Comparison of ENCODE assay signal across 8 cellular contexts in the genomic region with DNA sequence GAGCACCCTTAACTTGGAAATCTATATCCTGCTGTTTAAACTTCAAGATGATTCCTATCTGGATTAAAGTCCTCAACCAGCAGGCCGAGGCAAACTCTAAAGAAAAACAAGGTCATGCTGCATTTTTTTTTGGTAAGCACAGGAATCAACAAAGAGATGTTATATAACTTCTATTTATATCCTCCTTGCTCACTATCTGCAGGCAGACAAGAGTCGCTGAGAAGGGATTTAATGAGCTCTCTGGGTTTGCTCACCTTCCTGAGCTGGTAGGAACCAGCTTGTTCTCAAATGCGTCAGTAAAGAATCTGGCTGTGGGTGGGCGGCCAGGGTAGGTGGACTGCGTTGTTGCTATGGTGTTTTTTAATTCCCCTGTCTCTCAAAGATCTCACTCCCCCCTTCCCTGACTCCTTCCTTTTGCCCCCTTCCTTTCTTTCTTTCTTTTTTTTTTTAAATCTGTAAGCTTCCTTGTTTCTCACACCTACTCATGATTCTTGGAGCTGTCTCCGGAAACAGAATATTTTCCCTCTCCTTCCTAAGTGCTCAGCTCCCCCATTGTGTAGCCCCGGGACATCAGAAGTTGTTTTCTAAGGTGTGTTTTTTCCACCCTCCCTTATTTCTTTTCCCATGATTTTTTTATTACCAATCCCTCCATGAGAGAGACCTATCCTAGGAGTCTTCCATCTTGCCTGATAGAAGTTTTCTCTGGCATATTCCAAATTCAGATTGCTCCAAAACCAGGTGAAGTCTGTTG.
DNase-seq lines count a peak whose midpoint lies in the region; ATAC-seq and TF ChIP-seq lines count a peak whose summit lies in the region.

No MANE protein-coding gene starts in this region.

- TF ChIP-seq CTCF in brain (conservative IDR thresholded peaks at IDR 0.05) (no peak), left lung (IDR thresholded peaks at IDR 0.05) (no peak)

- no peak overlapping the region for H3K4me3 ChIP-seq in left lung

- DNase-seq in NCI-H2227 (lab: John Stamatoyannopoulos, UW; ENCODE audit: unreplicated experiment) (peak; percentile 51), left lung (no peak), NCI-H1930 (lab: John Stamatoyannopoulos, UW) (no peak), EL (no peak)
- DNase-seq in stimulated activated naive CD8-positive, alpha-beta T cell treated with anti-CD3 and anti-CD28 coated beads, Interleukin-15, amount 100 ng/mL, for 72 hours, result peak in 1 of 2 donors; percentile 39

- H3K27ac Mint-ChIP-seq in brain, result peak overlapping the region; percentile 25 to 93 (median 70)
- peak overlapping the region; percentile 86 to 96 for H3K27ac Mint-ChIP-seq in stimulated activated naive CD8-positive, alpha-beta T cell treated with anti-CD3 and anti-CD28 coated beads, Interleukin-15, amount 100 ng/mL, for 72 hours

- no peaks in the 10 kb centered on the region for H3K9me3 ChIP-seq in left lung

- peaks cover 0 to 6% (median 3%) of the 10 kb centered on the region in 5 experiments for H3K9me3 Mint-ChIP-seq in brain
- H3K9me3 Mint-ChIP-seq in stimulated activated naive CD8-positive, alpha-beta T cell treated with anti-CD3 and anti-CD28 coated beads, Interleukin-15, amount 100 ng/mL, for 72 hours, result peaks cover 0 to 5% of the 10 kb centered on the region in 2 donors

- no peaks in the 10 kb centered on the region for H3K36me3 ChIP-seq in left lung

- peaks cover 43% of the 10 kb centered on the region for H3K4me1 Mint-ChIP-seq in brain
- H3K4me1 Mint-ChIP-seq in stimulated activated naive CD8-positive, alpha-beta T cell treated with anti-CD3 and anti-CD28 coated beads, Interleukin-15, amount 100 ng/mL, for 72 hours, result peaks cover 69% of the 10 kb centered on the region

- peaks cover 9% of the 10 kb centered on the region for H3K27me3 Mint-ChIP-seq in brain
- no peaks in the 10 kb centered on the region for H3K27me3 Mint-ChIP-seq in stimulated activated naive CD8-positive, alpha-beta T cell treated with anti-CD3 and anti-CD28 coated beads, Interleukin-15, amount 100 ng/mL, for 72 hours

- H3K36me3 Mint-ChIP-seq in brain, result no peaks in the 10 kb centered on the region

- peak; percentile 65 for ATAC-seq in left lung
- peak; percentile 41 for ATAC-seq in stimulated activated naive CD8-positive, alpha-beta T cell treated with anti-CD3 and anti-CD28 coated beads, Interleukin-15, amount 100 ng/mL, for 72 hours
- no peak for ATAC-seq in GM18502 (IDR thresholded peaks at IDR 0.05; ENCODE audit: poor library complexity, unreplicated experiment)
- no peak for ATAC-seq in HG03135 (IDR thresholded peaks at IDR 0.05; ENCODE audit: unreplicated experiment)

- H3K27me3 ChIP-seq in left lung, result no peaks in the 10 kb centered on the region

- peak overlapping the region; percentile 71 to 77 for H3K27ac ChIP-seq in left lung

- peaks cover 17 to 51% of the 10 kb centered on the region in 2 donors for H3K4me1 ChIP-seq in left lung

- intact Hi-C loops in left lung (cut with DNase I), result no loop called here

- H3K4me3 Mint-ChIP-seq in brain, result peak overlapping the region in 4 of 5 experiments; percentile 4 to 39 (median 27)
- peak overlapping the region; percentile 56 to 80 for H3K4me3 Mint-ChIP-seq in stimulated activated naive CD8-positive, alpha-beta T cell treated with anti-CD3 and anti-CD28 coated beads, Interleukin-15, amount 100 ng/mL, for 72 hours

Comparison
In these comparisons a context has a peak if more than half of its experiments do, and no peak if none do; other contexts are left out.
1. ATAC-seq: peak in left lung (single experiment) and stimulated activated naive CD8-positive, alpha-beta T cell treated with anti-CD3 and anti-CD28 coated beads, Interleukin-15, amount 100 ng/mL, for 72 hours (single experiment); none in GM18502 (single experiment) and HG03135 (single experiment).